ENCODE assay signal across 1 cellular context in genomic region chr2:74571058-74571457, GRCh38.
TF ChIP-seq lines count a peak whose summit lies in the region.

No MANE protein-coding gene starts in this region.

TF ChIP-seq in GM12878, 131 proteins besides CTCF, POLR2A, EP300 and RAD21 (continued from another document):
- TF ChIP-seq E4F1 (IDR thresholded peaks at IDR 0.05; ENCODE audit: borderline replicate concordance, partially characterized antibody), result peak; percentile 51
- TF ChIP-seq USF2 (IDR thresholded peaks at IDR 0.05; ENCODE audit: borderline replicate concordance, low read depth, low read length), result no peak
- TF ChIP-seq NBN (IDR thresholded peaks at IDR 0.05), result peak; percentile 98
- peak; percentile 66 for TF ChIP-seq SP1 (IDR thresholded peaks at IDR 0.05; ENCODE audit: low read depth, low read length)
- no peak for TF ChIP-seq MAX (IDR thresholded peaks at IDR 0.05; ENCODE audit: low read depth, low read length)
- TF ChIP-seq TCF12 (IDR thresholded peaks at IDR 0.05; ENCODE audit: low read depth, low read length), result peak; percentile 61; the same call in 1 of the 2 replicates
- no peak for TF ChIP-seq NR2C2 (IDR thresholded peaks at IDR 0.05; ENCODE audit: borderline replicate concordance, control insufficient read depth, insufficient read length, low read depth)
- TF ChIP-seq NFXL1 (IDR thresholded peaks at IDR 0.05; ENCODE audit: borderline replicate concordance), result no peak
- TF ChIP-seq RAD51 (IDR thresholded peaks at IDR 0.05), result peak; percentile 44; the same call in 1 of the 2 replicates
- no peak for TF ChIP-seq SREBF2 (IDR thresholded peaks at IDR 0.05; ENCODE audit: low read length)
- TF ChIP-seq NFIC (IDR thresholded peaks at IDR 0.05; ENCODE audit: low read depth, low read length), result peak; percentile 95
- TF ChIP-seq MYC (IDR thresholded peaks at IDR 0.05; ENCODE audit: insufficient read depth, insufficient read length, insufficient replicate concordance, low read length, severe bottlenecking), result no peak
- TF ChIP-seq SMAD1 (IDR thresholded peaks at IDR 0.05; ENCODE audit: low read depth, partially characterized antibody), result peak; percentile 22
- TF ChIP-seq POLR2AphosphoS5 (IDR thresholded peaks at IDR 0.05; ENCODE audit: low read length), result no peak
- peak; percentile 52; the same call in 1 of the 2 replicates for TF ChIP-seq PKNOX1 (IDR thresholded peaks at IDR 0.05)
- peak; percentile 90 for TF ChIP-seq BCL11A (IDR thresholded peaks at IDR 0.05; ENCODE audit: low read depth, low read length)
- TF ChIP-seq BCL3 (IDR thresholded peaks at IDR 0.05; ENCODE audit: borderline replicate concordance, insufficient read depth, low read depth, low read length, poor library complexity, severe bottlenecking), result peak; percentile 76
- peak; percentile 53; the same call in 1 of the 2 replicates for TF ChIP-seq TAF1 (IDR thresholded peaks at IDR 0.05; ENCODE audit: borderline replicate concordance, low read depth, low read length)
- TF ChIP-seq IKZF1 (conservative IDR thresholded peaks at IDR 0.05), result peak; percentile 94
- TF ChIP-seq MXI1 (IDR thresholded peaks at IDR 0.05; ENCODE audit: low read depth, low read length), result no peak
- no peak for TF ChIP-seq RELA (IDR thresholded peaks at IDR 0.05; ENCODE audit: borderline replicate concordance, partially characterized antibody)
- TF ChIP-seq HDGF (IDR thresholded peaks at IDR 0.05), result peak; percentile 92; the same call in 1 of the 2 replicates
- peak in 1 of 2 experiments; percentile 88; a peak in 1 of 4 replicates for TF ChIP-seq CEBPB (IDR thresholded peaks at IDR 0.05; ENCODE audit: borderline replicate concordance in 1 of 2, low read depth in 2 of 2, low read length in 2 of 2)
- TF ChIP-seq HCFC1 (IDR thresholded peaks at IDR 0.05; ENCODE audit: low read length), result no peak
- peak; percentile 96 for TF ChIP-seq EED (IDR thresholded peaks at IDR 0.05; ENCODE audit: low read depth)
- TF ChIP-seq GABPA (IDR thresholded peaks at IDR 0.05; ENCODE audit: low read depth), result peak; percentile 54
- TF ChIP-seq MLLT1 (IDR thresholded peaks at IDR 0.05), result peak; percentile 74
- 0 out of 2 replicates have a peak, but pooled peaks have one; percentile 61 for TF ChIP-seq CHD2 (IDR thresholded peaks at IDR 0.05; ENCODE audit: borderline replicate concordance, low read depth, low read length)
- no peak; the same call in 1 of the 2 replicates for TF ChIP-seq PAX8 (IDR thresholded peaks at IDR 0.05)
- peak; percentile 69; the same call in 1 of the 2 replicates for TF ChIP-seq ZBED1 (IDR thresholded peaks at IDR 0.05; ENCODE audit: borderline replicate concordance)
- TF ChIP-seq ZNF24 (IDR thresholded peaks at IDR 0.05), result peak; percentile 85
- no peak for TF ChIP-seq POLR2AphosphoS2 (IDR thresholded peaks at IDR 0.05; ENCODE audit: low read depth, low read length)
- TF ChIP-seq SPI1 (IDR thresholded peaks at IDR 0.05; ENCODE audit: borderline replicate concordance, insufficient read depth, low read depth, low read length), result peak; percentile 34; the same call in 1 of the 2 replicates
- TF ChIP-seq BHLHE40 (IDR thresholded peaks at IDR 0.05; ENCODE audit: borderline replicate concordance in 1 of 2, low read depth in 2 of 2, low read length in 1 of 2), result peak; percentile 49 to 62; a peak in 2 of 4 replicates
- TF ChIP-seq PML (IDR thresholded peaks at IDR 0.05; ENCODE audit: low read length), result peak; percentile 79
- no peak for TF ChIP-seq CHD4 (IDR thresholded peaks at IDR 0.05)
- TF ChIP-seq RUNX3 (IDR thresholded peaks at IDR 0.05; ENCODE audit: low read length), result peak; percentile 90
- no peak for TF ChIP-seq ZBTB11 (CRISPR knock-in tag; IDR thresholded peaks at IDR 0.05)
- no peak for TF ChIP-seq FOXK2 (IDR thresholded peaks at IDR 0.05)
- peak; percentile 87 for TF ChIP-seq FOXM1 (IDR thresholded peaks at IDR 0.05; ENCODE audit: low read depth, low read length)
- TF ChIP-seq CREM (IDR thresholded peaks at IDR 0.05; ENCODE audit: low read depth), result peak; percentile 85
- 0 out of 2 replicates have a peak, but pooled peaks have one; percentile 44 for TF ChIP-seq TBL1XR1 (IDR thresholded peaks at IDR 0.05; ENCODE audit: low read depth, low read length)
- peak; percentile 96 for TF ChIP-seq RELB (IDR thresholded peaks at IDR 0.05; ENCODE audit: low read depth)
- TF ChIP-seq MEF2A (IDR thresholded peaks at IDR 0.05; ENCODE audit: insufficient read depth, low read depth, low read length), result peak; percentile 85
- TF ChIP-seq BACH1 (IDR thresholded peaks at IDR 0.05; ENCODE audit: borderline replicate concordance), result peak; percentile 90; the same call in 1 of the 2 replicates
- peak; percentile 96 for TF ChIP-seq DPF2 (IDR thresholded peaks at IDR 0.05)
- 0 out of 2 replicates have a peak, but pooled peaks have one; percentile 43 for TF ChIP-seq NR2F1 (conservative IDR thresholded peaks at IDR 0.05)
- no peak for TF ChIP-seq SMARCA5 (IDR thresholded peaks at IDR 0.05)
